9 cellular contexts compared by ENCODE assay signal in the genomic region with DNA sequence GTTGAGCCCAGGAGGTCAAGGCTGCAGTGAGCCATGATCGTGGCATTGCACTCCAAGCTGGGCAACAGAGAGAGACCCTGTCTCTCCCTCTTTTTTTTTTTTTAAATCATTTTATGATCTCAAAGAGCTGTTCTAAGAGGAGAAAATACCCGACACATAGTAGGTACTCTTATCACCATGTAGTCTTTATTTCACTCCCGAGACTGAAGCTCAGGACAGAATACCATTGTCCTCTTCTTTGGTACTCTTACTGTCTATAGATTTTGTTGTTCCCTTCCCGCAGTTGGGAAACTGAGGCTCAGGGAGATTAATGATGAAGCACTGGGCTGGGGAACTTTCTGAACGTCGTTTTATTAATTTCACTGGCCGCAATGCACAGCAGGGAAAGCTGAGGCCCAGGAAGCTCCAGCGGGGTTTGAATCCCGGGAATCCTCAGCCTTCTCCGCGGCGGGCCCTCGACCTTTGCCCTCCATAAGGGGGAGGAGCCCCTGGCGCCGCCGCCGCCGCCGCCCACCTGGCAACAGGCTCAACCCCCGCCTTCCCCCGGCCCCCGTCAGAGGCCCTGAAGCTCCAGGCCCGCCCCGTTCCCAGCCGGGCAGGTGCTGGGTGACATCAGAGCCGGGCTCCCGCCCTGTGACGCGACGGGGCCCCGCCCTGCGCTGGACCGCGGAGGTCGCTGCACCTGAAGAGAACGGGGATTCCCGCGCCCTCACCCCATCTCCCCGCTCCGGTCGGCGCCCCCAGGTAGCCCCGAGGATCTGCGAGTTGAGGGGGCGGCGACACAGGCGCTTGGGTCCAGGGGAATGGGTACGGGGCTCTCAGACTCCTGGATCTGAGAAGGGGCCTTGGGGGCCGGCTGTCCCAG. TPM values are rescaled to one million over a fixed set of nuclear protein-coding genes. Genes with fewer than 3 reads are reported as not detected.
DNase-seq lines count a peak whose midpoint lies in the region; TF ChIP-seq lines count a peak whose summit lies in the region.
"Had no signal": no experiment of that assay in that cellular context is flagged by ENCODE, and none has a peak within 500 bp of the region (broad histone marks: within the 10 kb centered on the region; RNA-seq: fewer than 3 reads in every experiment).

No MANE protein-coding gene starts in this region.

- H3K9ac ChIP-seq in subcutaneous abdominal adipose tissue (ENCODE audit: low read length in 5 of 5): peak overlapping the region in 2 of 5 donors; percentile 38 to 56

- DNase-seq in SIG-M5 treated with dmso at 0.1 percent for 504 hours (lab: John Stamatoyannopoulos, UW; ENCODE audit: unreplicated experiment) (peak; percentile 29), SIG-M5 (lab: John Stamatoyannopoulos, UW) (no peak), kidney epithelial cell (ENCODE audit: low read depth) (no peak), AG08395 (ENCODE audit: low spot score) (no peak), OCI-M2 (lab: John Stamatoyannopoulos, UW; ENCODE audit: unreplicated experiment) (no peak)
- no peak for DNase-seq in activated T-cell treated with anti-CD3 and anti-CD28 coated beads, Interleukin-2, amount 50 U/mL, for 1 hour

- peaks cover 4 to 34% (median 28%) of the 10 kb centered on the region in 5 donors for H3K4me1 ChIP-seq in subcutaneous abdominal adipose tissue (ENCODE audit: control insufficient read depth in 5 of 5, insufficient read depth in 5 of 5, low read length in 5 of 5)
- H3K4me1 ChIP-seq: HAP-1 had no signal

- H3K27ac ChIP-seq in VCaP (peak overlapping the region; percentile 77), subcutaneous abdominal adipose tissue (ENCODE audit: low read depth, low read length) (peak overlapping the region; percentile 50)

- peak overlapping the region; percentile 1 for H3K4me3 ChIP-seq in kidney epithelial cell (ENCODE audit: low read depth, low read length)
- peak overlapping the region in 2 of 5 donors; percentile 21 to 22 for H3K4me3 ChIP-seq in subcutaneous abdominal adipose tissue (ENCODE audit: low read depth in 1 of 5, low read length in 5 of 5)
- H3K4me3 ChIP-seq: HAP-1 had no signal

- H3K36me3 ChIP-seq in kidney epithelial cell (ENCODE audit: control insufficient read depth, insufficient read depth, low read length) (no peaks in the 10 kb centered on the region), subcutaneous abdominal adipose tissue (ENCODE audit: control insufficient read depth in 5 of 5, insufficient read depth in 5 of 5, low read length in 5 of 5) (no peaks in the 10 kb centered on the region)
- H3K36me3 ChIP-seq: HAP-1 had no signal

- H3K9me3 ChIP-seq in subcutaneous abdominal adipose tissue (ENCODE audit: control insufficient read depth in 5 of 5, low read length in 5 of 5): no peaks in the 10 kb centered on the region
- H3K9me3 ChIP-seq: HAP-1 had no signal

- TF ChIP-seq CTCF in VCaP (conservative IDR thresholded peaks at IDR 0.05) (no peak), kidney epithelial cell (IDR thresholded peaks at IDR 0.05; ENCODE audit: insufficient read depth, low read length, poor library complexity, severe bottlenecking) (no peak)

- peaks cover 32% of the 10 kb centered on the region for H3K27me3 ChIP-seq in kidney epithelial cell (ENCODE audit: control insufficient read depth, insufficient read depth, low read length)
- H3K27me3 ChIP-seq in subcutaneous abdominal adipose tissue (ENCODE audit: control insufficient read depth in 5 of 5, insufficient read depth in 4 of 5, low read length in 5 of 5): peaks cover 0 to 26% (median 15%) of the 10 kb centered on the region in 5 donors

RNA-seq across cellular contexts. Expression of gene MYH14, which starts 1.6 kb away (rescaled TPM):
- total RNA-seq in kidney epithelial cell: 87.8 and 96.0 TPM in 2 replicates

RNA-seq across cellular contexts. Expression of gene IZUMO2, which starts 42.0 kb away (rescaled TPM):
- not detected in 2 replicates for total RNA-seq in kidney epithelial cell
